Comparison of ENCODE assay signal across 9 cellular contexts in genomic region chr4:153142700-153143438, GRCh38.
DNase-seq lines count a peak whose midpoint lies in the region; ATAC-seq, FAIRE-seq and TF ChIP-seq lines count a peak whose summit lies in the region.
"Had no signal": no experiment of that assay in that cellular context is flagged by ENCODE, and none has a peak within 500 bp of the region (broad histone marks: within the 10 kb centered on the region; RNA-seq: fewer than 3 reads in every experiment).

No MANE protein-coding gene starts in this region.

- peaks cover 17% of the 10 kb centered on the region for H3K4me1 Mint-ChIP-seq in activated naive CD4-positive, alpha-beta T cell treated with anti-CD3 and anti-CD28 coated beads for 36 hours (ENCODE audit: low read depth)

- H3K27me3 ChIP-seq in PC-3 (ENCODE audit: low read length) (no peaks in the 10 kb centered on the region), gastroesophageal sphincter (no peaks in the 10 kb centered on the region), pancreas (no peaks in the 10 kb centered on the region)

- no peak for TF ChIP-seq POLR2A in gastroesophageal sphincter (IDR thresholded peaks at IDR 0.05)

- no peaks in the 10 kb centered on the region for H3K36me3 Mint-ChIP-seq in activated naive CD4-positive, alpha-beta T cell treated with anti-CD3 and anti-CD28 coated beads for 36 hours (ENCODE audit: low read depth)
- H3K36me3 Mint-ChIP-seq: activated naive CD4-positive, alpha-beta T cell treated with anti-CD3 and anti-CD28 coated beads, Interleukin-2, amount 50 U/mL, for 24 hours had no signal

- H3K4me3 Mint-ChIP-seq in activated naive CD4-positive, alpha-beta T cell treated with anti-CD3 and anti-CD28 coated beads for 36 hours: no peak overlapping the region
- H3K4me3 Mint-ChIP-seq: activated naive CD4-positive, alpha-beta T cell treated with anti-CD3 and anti-CD28 coated beads, Interleukin-2, amount 50 U/mL, for 24 hours had no signal

- no peaks in the 10 kb centered on the region for H3F3A ChIP-seq in PC-3 (ENCODE audit: low read length, unreplicated experiment)

- H3K9me2 ChIP-seq in PC-3 (replicated peaks; ENCODE audit: low read length): no peaks in the 10 kb centered on the region

- H3K4me1 ChIP-seq in PC-3 (ENCODE audit: insufficient read depth, low read length) (peaks cover 24% of the 10 kb centered on the region), gastroesophageal sphincter (peaks cover 0 to 10% (median 0%) of the 10 kb centered on the region in 3 donors), pancreas (peaks cover 5 to 13% (median 10%) of the 10 kb centered on the region in 3 donors)

- no peaks in the 10 kb centered on the region for H3K36me3 ChIP-seq in PC-3 (ENCODE audit: low read depth, low read length)
- no peaks in the 10 kb centered on the region for H3K36me3 ChIP-seq in gastroesophageal sphincter
- no peaks in the 10 kb centered on the region for H3K36me3 ChIP-seq in pancreas

- H3K27ac Mint-ChIP-seq in activated naive CD4-positive, alpha-beta T cell treated with anti-CD3 and anti-CD28 coated beads for 36 hours: no peak overlapping the region
- H3K27ac Mint-ChIP-seq: activated naive CD4-positive, alpha-beta T cell treated with anti-CD3 and anti-CD28 coated beads, Interleukin-2, amount 50 U/mL, for 24 hours had no signal

- 20 to 49% methylated on average over 5 of the region's 7 CpGs for WGBS in gastroesophageal sphincter (ENCODE audit: low coverage in 1 of 2), 2 donors
- 32 to 40% methylated on average over 7 of the region's 7 CpGs for WGBS in pancreas, 2 donors

- H4K20me1 ChIP-seq in PC-3 (ENCODE audit: low read length): no peaks in the 10 kb centered on the region

- H3K27ac ChIP-seq in PC-3 (ENCODE audit: low read length) (no peak overlapping the region), gastroesophageal sphincter (no peak overlapping the region), pancreas (peak overlapping the region in 2 of 4 donors; percentile 62 to 69)

- no peaks in the 10 kb centered on the region for H3K27me3 Mint-ChIP-seq in activated naive CD4-positive, alpha-beta T cell treated with anti-CD3 and anti-CD28 coated beads for 36 hours (ENCODE audit: low read depth)
- H3K27me3 Mint-ChIP-seq: activated naive CD4-positive, alpha-beta T cell treated with anti-CD3 and anti-CD28 coated beads, Interleukin-2, amount 50 U/mL, for 24 hours had no signal

- H3K9me3 Mint-ChIP-seq in activated naive CD4-positive, alpha-beta T cell treated with anti-CD3 and anti-CD28 coated beads for 36 hours: no peaks in the 10 kb centered on the region
- H3K9me3 Mint-ChIP-seq: activated naive CD4-positive, alpha-beta T cell treated with anti-CD3 and anti-CD28 coated beads, Interleukin-2, amount 50 U/mL, for 24 hours had no signal

- no peak overlapping the region for H3K9ac ChIP-seq in PC-3 (ENCODE audit: low read length)

- TF ChIP-seq EP300 in gastroesophageal sphincter (IDR thresholded peaks at IDR 0.05): no peak

- CTCF ChIA-PET in PC-3 (lab: Charles Lee): interaction anchor here (0.6 to 1.2 kb wide), 5 partner anchors 17 to 183 kb away, joined by 3 to 5 read pairs (median 3); no protein-coding TSS in a partner anchor
- CTCF ChIA-PET in activated naive CD4-positive, alpha-beta T cell treated with anti-CD3 and anti-CD28 coated beads for 36 hours (lab: Charles Lee): interaction anchor here (0.6 to 2.0 kb wide), 28 partner anchors 8 to 604 kb away, joined by 3 to 13 read pairs (median 3); no protein-coding TSS in a partner anchor

- intact Hi-C loops in PC-3 (cut with micrococcal nuclease) (loop anchor here (1.0 kb wide), 3 partner anchors 62 to 433 kb away; no protein-coding TSS in a partner anchor), pancreas (cut with DNase I) (loop anchor here in 2 of 3 donors (5.0 to 10.0 kb wide), 2 partner anchors 172 to 174 kb away; no protein-coding TSS in a partner anchor)
- intact Hi-C loops in activated naive CD4-positive, alpha-beta T cell treated with anti-CD3 and anti-CD28 coated beads for 36 hours (cut with micrococcal nuclease): loop anchor here (1.0 to 5.0 kb wide), 7 partner anchors 13 to 608 kb away; no protein-coding TSS in a partner anchor

- ATAC-seq in PC-3 (peak; percentile 58), gastroesophageal sphincter (peak; percentile 70), pancreas (peak; percentile 86 to 93 (median 91)), HG02970 (IDR thresholded peaks at IDR 0.05; ENCODE audit: low FRiP score, unreplicated experiment) (no peak), HG02759 (IDR thresholded peaks at IDR 0.05; ENCODE audit: unreplicated experiment) (no peak)

- peak overlapping the region; percentile 68 for H3K4me2 ChIP-seq in PC-3 (ENCODE audit: low read length)

- H3K4me3 ChIP-seq in LNCaP clone FGC (ENCODE audit: low read depth, low read length) (no peak overlapping the region), PC-3 (ENCODE audit: low read length) (peak overlapping the region; percentile 1; the same call in 1 of the 2 replicates), gastroesophageal sphincter (no peak overlapping the region), pancreas (no peak overlapping the region)

- TF ChIP-seq CTCF in LNCaP clone FGC (IDR thresholded peaks at IDR 0.05; ENCODE audit: control insufficient read depth, extremely low read depth, insufficient read depth) (peak; percentile 87), PC-3 (conservative IDR thresholded peaks at IDR 0.05; ENCODE audit: low read depth, low read length) (peak; percentile 87), gastroesophageal sphincter (IDR thresholded peaks at IDR 0.05) (peak; percentile 76 to 88 (median 82)), pancreas (IDR thresholded peaks at IDR 0.05) (peak in 3 of 4 donors; percentile 65 to 70 (median 69))

- no peaks in the 10 kb centered on the region for H3K79me2 ChIP-seq in PC-3 (ENCODE audit: low read length)

- no peak overlapping the region for H2AFZ ChIP-seq in PC-3 (ENCODE audit: low read length)

- POLR2A ChIA-PET in PC-3 (lab: Charles Lee; ENCODE audit: unreplicated experiment): no interaction called here

- DNase-seq in Daoy (ENCODE audit: low read depth) (peak; percentile 53), LNCaP clone FGC (ENCODE audit: low read depth) (peak; percentile 52), PC-3 (peak; percentile 70), pancreas (peak; percentile 67 to 84 (median 82))
- DNase-seq in activated naive CD4-positive, alpha-beta T cell treated with anti-CD3 and anti-CD28 coated beads for 36 hours: peak; percentile 85

- no peaks in the 10 kb centered on the region for H3K9me3 ChIP-seq in PC-3 (ENCODE audit: low read length)
- no peaks in the 10 kb centered on the region for H3K9me3 ChIP-seq in gastroesophageal sphincter
- no peaks in the 10 kb centered on the region for H3K9me3 ChIP-seq in pancreas

- FAIRE-seq in pancreas (lab: Jason Lieb, UNC): peak; percentile 60

- no TSS peak for BruUV-seq in PC-3 (replicated peaks; lab: Mats Ljungman, UMichigan)

Comparison
In these comparisons a context has a peak if more than half of its experiments do, and no peak if none do; other contexts are left out.
1. ATAC-seq: peak in PC-3 (single experiment), gastroesophageal sphincter (single experiment) and pancreas (4 of 4); none in HG02970 (single experiment) and HG02759 (single experiment).
2. Peak in every context shown above with its lines, with median percentiles within 50 percentile points of each other: DNase-seq and CTCF ChIP-seq.